Comparison of ENCODE assay signal across 1 cellular context in the genomic region with DNA sequence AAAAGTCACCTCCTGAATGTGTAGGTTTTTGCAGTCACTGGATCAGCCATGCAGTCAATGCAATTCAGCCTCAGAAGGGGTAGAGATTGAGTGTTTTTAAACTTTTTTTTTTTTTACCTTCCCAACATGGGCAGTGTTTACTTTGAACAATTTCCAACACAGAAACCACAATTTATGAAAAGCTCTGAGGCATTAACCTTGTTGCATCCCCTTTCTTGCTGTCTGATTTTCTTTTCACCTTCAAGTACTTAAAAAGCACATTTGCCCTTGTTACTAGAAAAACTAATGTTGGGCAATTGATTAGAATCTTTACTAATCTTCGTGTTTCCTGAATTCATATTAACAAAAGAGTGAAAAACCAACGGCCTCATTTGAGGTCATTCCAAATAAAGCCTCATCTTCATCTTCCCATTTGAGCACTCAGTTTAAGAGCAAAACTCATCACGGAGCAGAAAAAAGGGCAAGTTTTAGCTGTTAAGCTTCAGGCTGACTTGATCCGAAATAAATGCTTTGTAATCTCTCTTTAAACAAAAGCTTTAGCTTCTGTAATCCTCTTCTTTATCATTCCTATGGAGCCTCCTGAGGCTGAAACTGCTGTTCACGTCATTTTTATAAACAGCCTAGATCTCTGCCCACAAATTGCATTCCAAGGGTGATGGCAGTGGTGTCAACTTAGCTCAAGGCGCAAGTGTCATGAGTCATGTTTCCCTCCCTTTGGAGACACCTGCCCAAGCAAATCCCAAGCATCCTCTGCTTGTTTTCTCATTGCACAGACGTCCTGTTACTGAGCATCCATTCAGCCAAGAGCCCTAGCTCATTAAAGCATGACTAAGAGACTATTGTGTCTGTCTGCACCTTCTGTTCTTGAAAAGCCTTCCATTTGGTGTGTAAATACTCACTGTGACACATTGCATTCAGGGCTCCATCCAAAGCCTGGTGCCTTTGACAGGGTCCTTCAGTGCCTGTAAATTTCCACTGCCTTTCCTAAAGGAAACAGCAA.
TF ChIP-seq lines count a peak whose summit lies in the region.

No MANE protein-coding gene starts in this region.

TF ChIP-seq in HEK293, 187 proteins besides CTCF, POLR2A, EP300 and RAD21 (continued from another document and continues in another):
- TF ChIP-seq, protein P1, sequence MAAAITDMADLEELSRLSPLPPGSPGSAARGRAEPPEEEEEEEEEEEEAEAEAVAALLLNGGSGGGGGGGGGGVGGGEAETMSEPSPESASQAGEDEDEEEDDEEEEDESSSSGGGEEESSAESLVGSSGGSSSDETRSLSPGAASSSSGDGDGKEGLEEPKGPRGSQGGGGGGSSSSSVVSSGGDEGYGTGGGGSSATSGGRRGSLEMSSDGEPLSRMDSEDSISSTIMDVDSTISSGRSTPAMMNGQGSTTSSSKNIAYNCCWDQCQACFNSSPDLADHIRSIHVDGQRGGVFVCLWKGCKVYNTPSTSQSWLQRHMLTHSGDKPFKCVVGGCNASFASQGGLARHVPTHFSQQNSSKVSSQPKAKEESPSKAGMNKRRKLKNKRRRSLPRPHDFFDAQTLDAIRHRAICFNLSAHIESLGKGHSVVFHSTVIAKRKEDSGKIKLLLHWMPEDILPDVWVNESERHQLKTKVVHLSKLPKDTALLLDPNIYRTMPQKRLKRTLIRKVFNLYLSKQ (tag by site-specific recombination; IDR thresholded peaks at IDR 0.05; ENCODE audit: borderline replicate concordance): no peak
- TF ChIP-seq RBAK (tag by site-specific recombination; IDR thresholded peaks at IDR 0.05) (no peak), ZNF18 (tag by site-specific recombination; IDR thresholded peaks at IDR 0.05) (no peak), ZNF292 (tag by site-specific recombination; IDR thresholded peaks at IDR 0.05; ENCODE audit: borderline replicate concordance, low read depth) (no peak), SCRT2 (tag by site-specific recombination; IDR thresholded peaks at IDR 0.05) (no peak), SP7 (tag by site-specific recombination; IDR thresholded peaks at IDR 0.05) (peak; percentile 86), ZNF777 (tag by site-specific recombination; IDR thresholded peaks at IDR 0.05; ENCODE audit: borderline replicate concordance) (no peak), ZNF146 (tag by site-specific recombination; IDR thresholded peaks at IDR 0.05) (no peak), ZNF2 (tag by site-specific recombination; IDR thresholded peaks at IDR 0.05) (0 out of 2 replicates have a peak, but pooled peaks have one; percentile 55), ZNF645 (tag by site-specific recombination; IDR thresholded peaks at IDR 0.05) (no peak), PRDM10 (tag by site-specific recombination; IDR thresholded peaks at IDR 0.05) (no peak), BCL11B (tag by site-specific recombination; IDR thresholded peaks at IDR 0.05; ENCODE audit: low read depth) (no peak), HOXA7 (CRISPR knock-in tag; IDR thresholded peaks at IDR 0.05; ENCODE audit: borderline replicate concordance) (no peak), GLI2 (tag by site-specific recombination; IDR thresholded peaks at IDR 0.05; ENCODE audit: borderline replicate concordance, low read depth) (0 out of 2 replicates have a peak, but pooled peaks have one; percentile 35), ZNF843 (tag by site-specific recombination; IDR thresholded peaks at IDR 0.05) (peak; percentile 91), ZNF302 (tag by site-specific recombination; IDR thresholded peaks at IDR 0.05; ENCODE audit: low read depth) (no peak), ZBTB8A (tag by site-specific recombination; IDR thresholded peaks at IDR 0.05) (no peak), KLF1 (tag by site-specific recombination; IDR thresholded peaks at IDR 0.05) (no peak), REPIN1 (tag by site-specific recombination; IDR thresholded peaks at IDR 0.05; ENCODE audit: low read depth) (no peak), ZBTB20 (tag by site-specific recombination; IDR thresholded peaks at IDR 0.05) (no peak), ZNF596 (tag by site-specific recombination; IDR thresholded peaks at IDR 0.05) (no peak)
- TF ChIP-seq, protein P2, sequence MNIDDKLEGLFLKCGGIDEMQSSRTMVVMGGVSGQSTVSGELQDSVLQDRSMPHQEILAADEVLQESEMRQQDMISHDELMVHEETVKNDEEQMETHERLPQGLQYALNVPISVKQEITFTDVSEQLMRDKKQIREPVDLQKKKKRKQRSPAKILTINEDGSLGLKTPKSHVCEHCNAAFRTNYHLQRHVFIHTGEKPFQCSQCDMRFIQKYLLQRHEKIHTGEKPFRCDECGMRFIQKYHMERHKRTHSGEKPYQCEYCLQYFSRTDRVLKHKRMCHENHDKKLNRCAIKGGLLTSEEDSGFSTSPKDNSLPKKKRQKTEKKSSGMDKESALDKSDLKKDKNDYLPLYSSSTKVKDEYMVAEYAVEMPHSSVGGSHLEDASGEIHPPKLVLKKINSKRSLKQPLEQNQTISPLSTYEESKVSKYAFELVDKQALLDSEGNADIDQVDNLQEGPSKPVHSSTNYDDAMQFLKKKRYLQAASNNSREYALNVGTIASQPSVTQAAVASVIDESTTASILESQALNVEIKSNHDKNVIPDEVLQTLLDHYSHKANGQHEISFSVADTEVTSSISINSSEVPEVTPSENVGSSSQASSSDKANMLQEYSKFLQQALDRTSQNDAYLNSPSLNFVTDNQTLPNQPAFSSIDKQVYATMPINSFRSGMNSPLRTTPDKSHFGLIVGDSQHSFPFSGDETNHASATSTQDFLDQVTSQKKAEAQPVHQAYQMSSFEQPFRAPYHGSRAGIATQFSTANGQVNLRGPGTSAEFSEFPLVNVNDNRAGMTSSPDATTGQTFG (tag by site-specific recombination; IDR thresholded peaks at IDR 0.05; ENCODE audit: borderline replicate concordance): no peak
- TF ChIP-seq, protein P3, sequence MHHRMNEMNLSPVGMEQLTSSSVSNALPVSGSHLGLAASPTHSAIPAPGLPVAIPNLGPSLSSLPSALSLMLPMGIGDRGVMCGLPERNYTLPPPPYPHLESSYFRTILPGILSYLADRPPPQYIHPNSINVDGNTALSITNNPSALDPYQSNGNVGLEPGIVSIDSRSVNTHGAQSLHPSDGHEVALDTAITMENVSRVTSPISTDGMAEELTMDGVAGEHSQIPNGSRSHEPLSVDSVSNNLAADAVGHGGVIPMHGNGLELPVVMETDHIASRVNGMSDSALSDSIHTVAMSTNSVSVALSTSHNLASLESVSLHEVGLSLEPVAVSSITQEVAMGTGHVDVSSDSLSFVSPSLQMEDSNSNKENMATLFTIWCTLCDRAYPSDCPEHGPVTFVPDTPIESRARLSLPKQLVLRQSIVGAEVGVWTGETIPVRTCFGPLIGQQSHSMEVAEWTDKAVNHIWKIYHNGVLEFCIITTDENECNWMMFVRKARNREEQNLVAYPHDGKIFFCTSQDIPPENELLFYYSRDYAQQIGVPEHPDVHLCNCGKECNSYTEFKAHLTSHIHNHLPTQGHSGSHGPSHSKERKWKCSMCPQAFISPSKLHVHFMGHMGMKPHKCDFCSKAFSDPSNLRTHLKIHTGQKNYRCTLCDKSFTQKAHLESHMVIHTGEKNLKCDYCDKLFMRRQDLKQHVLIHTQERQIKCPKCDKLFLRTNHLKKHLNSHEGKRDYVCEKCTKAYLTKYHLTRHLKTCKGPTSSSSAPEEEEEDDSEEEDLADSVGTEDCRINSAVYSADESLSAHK (tag by site-specific recombination; IDR thresholded peaks at IDR 0.05): peak; percentile 60; the same call in 1 of the 2 replicates
- TF ChIP-seq, protein P4, sequence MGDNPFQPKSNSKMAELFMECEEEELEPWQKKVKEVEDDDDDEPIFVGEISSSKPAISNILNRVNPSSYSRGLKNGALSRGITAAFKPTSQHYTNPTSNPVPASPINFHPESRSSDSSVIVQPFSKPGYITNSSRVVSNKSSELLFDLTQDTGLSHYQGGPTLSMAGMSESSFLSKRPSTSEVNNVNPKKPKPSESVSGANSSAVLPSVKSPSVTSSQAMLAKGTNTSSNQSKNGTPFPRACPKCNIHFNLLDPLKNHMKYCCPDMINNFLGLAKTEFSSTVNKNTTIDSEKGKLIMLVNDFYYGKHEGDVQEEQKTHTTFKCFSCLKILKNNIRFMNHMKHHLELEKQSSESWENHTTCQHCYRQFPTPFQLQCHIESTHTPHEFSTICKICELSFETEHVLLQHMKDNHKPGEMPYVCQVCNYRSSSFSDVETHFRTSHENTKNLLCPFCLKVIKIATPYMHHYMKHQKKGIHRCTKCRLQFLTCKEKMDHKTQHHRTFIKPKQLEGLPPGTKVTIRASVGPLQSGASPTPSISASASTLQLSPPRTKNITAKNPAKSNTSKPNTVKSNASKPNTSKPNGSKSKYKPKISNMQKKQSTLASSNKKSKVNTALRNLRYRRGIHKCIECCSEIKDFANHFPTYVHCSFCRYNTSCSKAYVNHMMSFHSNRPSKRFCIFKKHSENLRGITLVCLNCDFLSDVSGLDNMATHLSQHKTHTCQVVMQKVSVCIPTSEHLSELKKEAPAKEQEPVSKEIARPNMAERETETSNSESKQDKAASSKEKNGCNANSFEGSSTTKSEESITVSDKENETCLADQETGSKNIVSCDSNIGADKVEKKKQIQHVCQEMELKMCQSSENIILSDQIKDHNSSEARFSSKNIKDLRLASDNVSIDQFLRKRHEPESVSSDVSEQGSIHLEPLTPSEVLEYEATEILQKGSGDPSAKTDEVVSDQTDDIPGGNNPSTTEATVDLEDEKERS (tag by site-specific recombination; IDR thresholded peaks at IDR 0.05): 0 out of 2 replicates have a peak, but pooled peaks have one; percentile 51
- TF ChIP-seq, protein P5, sequence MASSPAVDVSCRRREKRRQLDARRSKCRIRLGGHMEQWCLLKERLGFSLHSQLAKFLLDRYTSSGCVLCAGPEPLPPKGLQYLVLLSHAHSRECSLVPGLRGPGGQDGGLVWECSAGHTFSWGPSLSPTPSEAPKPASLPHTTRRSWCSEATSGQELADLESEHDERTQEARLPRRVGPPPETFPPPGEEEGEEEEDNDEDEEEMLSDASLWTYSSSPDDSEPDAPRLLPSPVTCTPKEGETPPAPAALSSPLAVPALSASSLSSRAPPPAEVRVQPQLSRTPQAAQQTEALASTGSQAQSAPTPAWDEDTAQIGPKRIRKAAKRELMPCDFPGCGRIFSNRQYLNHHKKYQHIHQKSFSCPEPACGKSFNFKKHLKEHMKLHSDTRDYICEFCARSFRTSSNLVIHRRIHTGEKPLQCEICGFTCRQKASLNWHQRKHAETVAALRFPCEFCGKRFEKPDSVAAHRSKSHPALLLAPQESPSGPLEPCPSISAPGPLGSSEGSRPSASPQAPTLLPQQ (tag by site-specific recombination; IDR thresholded peaks at IDR 0.05): peak; percentile 51; the same call in 1 of the 2 replicates
- TF ChIP-seq, protein P6, sequence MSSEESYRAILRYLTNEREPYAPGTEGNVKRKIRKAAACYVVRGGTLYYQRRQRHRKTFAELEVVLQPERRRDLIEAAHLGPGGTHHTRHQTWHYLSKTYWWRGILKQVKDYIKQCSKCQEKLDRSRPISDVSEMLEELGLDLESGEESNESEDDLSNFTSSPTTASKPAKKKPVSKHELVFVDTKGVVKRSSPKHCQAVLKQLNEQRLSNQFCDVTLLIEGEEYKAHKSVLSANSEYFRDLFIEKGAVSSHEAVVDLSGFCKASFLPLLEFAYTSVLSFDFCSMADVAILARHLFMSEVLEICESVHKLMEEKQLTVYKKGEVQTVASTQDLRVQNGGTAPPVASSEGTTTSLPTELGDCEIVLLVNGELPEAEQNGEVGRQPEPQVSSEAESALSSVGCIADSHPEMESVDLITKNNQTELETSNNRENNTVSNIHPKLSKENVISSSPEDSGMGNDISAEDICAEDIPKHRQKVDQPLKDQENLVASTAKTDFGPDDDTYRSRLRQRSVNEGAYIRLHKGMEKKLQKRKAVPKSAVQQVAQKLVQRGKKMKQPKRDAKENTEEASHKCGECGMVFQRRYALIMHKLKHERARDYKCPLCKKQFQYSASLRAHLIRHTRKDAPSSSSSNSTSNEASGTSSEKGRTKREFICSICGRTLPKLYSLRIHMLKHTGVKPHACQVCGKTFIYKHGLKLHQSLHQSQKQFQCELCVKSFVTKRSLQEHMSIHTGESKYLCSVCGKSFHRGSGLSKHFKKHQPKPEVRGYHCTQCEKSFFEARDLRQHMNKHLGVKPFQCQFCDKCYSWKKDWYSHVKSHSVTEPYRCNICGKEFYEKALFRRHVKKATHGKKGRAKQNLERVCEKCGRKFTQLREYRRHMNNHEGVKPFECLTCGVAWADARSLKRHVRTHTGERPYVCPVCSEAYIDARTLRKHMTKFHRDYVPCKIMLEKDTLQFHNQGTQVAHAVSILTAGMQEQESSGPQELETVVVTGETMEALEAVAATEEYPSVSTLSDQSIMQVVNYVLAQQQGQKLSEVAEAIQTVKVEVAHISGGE (tag by site-specific recombination; conservative IDR thresholded peaks at IDR 0.05; ENCODE audit: low read depth): no peak
